ENCODE assay signal across 24 cellular contexts in the genomic region with DNA sequence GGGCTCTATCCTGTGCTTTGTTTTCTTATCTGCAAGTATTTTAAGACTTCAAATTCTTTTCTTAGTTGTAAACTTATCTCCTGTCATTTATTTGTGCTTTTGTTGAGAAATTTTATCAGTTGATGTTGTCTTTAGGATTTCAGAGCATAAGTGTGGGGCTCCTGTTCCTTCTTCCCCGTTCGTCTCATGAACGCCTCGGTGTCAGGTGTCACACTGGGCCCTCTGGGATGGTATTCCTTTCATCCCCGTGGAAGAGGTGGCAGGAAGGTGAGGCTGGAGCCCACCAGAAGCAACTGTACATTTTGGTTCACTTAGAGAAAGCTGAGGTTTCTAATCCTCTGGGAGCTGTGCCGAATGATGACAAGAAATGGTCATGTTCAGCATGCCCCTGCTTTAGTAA. TPM values are rescaled to one million over a fixed set of nuclear protein-coding genes. Genes with fewer than 3 reads are reported as not detected.
DNase-seq lines count a peak whose midpoint lies in the region; ATAC-seq and TF ChIP-seq lines count a peak whose summit lies in the region.
"Had no signal": no experiment of that assay in that cellular context is flagged by ENCODE, and none has a peak within 500 bp of the region (broad histone marks: within the 10 kb centered on the region; RNA-seq: fewer than 3 reads in every experiment).

No MANE protein-coding gene starts in this region.

- no peaks in the 10 kb centered on the region for H3K4me1 Mint-ChIP-seq in CD14-positive monocyte
- H3K4me1 Mint-ChIP-seq: B cell had no signal

- no peak overlapping the region for H3K4me3 ChIP-seq in right cardiac atrium (ENCODE audit: low read length)
- H3K4me3 ChIP-seq: PC-9, SJSA1 had no signal

- no peak overlapping the region for H3K4me3 Mint-ChIP-seq in CD14-positive monocyte
- H3K4me3 Mint-ChIP-seq: B cell; CD4-positive, CD25-positive, alpha-beta regulatory T cell had no signal

- TF ChIP-seq CTCF in CD14-positive monocyte (IDR thresholded peaks at IDR 0.05), result no peak

- 63% methylated on average over 6 of the region's 6 CpGs for WGBS in right cardiac atrium

- H3K9me3 ChIP-seq in right cardiac atrium (ENCODE audit: control insufficient read depth, low read length), result no peaks in the 10 kb centered on the region
- H3K9me3 ChIP-seq: SJSA1 had no signal

- DNase-seq in Right ventricle myocardium superior (peak; percentile 0), right cardiac atrium (no peak), CD14-positive monocyte (ENCODE audit: low spot score) (peak; percentile 22), NCI-H2171 (lab: John Stamatoyannopoulos, UW) (peak; percentile 50), left kidney (ENCODE audit: low read depth, low spot score) (peak; percentile 74), NCI-H1436 treated with DMSO at 0.1 percent for 48 hours (lab: John Stamatoyannopoulos, UW) (no peak), KBM-7 (no peak)
- DNase-seq in activated CD8-positive, alpha-beta memory T cell treated with anti-CD3 and anti-CD28 coated beads, Interleukin-2, amount 50 U/mL, for 48 hours, result no peak
- DNase-seq: CD4-positive, CD25-positive, alpha-beta regulatory T cell; H7; Kasumi-1; NCI-H1092 treated with DMSO at 0.1 percent for 48 hours; NCI-H2029 treated with DMSO at 0.1 percent for 48 hours; NCI-H446 treated with DMSO at 0.1 percent for 48 hours; NCI-H526; PC-9 had no signal

- H3K27ac Mint-ChIP-seq in CD14-positive monocyte, result peak overlapping the region in 1 of 7 donors; percentile 6
- H3K27ac Mint-ChIP-seq: B cell; CD4-positive, CD25-positive, alpha-beta regulatory T cell had no signal

- H3K9me3 Mint-ChIP-seq in CD14-positive monocyte, result peaks cover 0 to 8% (median 0%) of the 10 kb centered on the region in 7 donors
- H3K9me3 Mint-ChIP-seq: CD4-positive, CD25-positive, alpha-beta regulatory T cell had no signal

- no peaks in the 10 kb centered on the region for H3K27me3 ChIP-seq in right cardiac atrium (ENCODE audit: control insufficient read depth, insufficient read depth)
- H3K27me3 ChIP-seq: SJSA1 had no signal

- in situ Hi-C loops in KBM-7 (cut with MboI; ENCODE audit: low pct_unique_long_range_greater_than_20kb, low sequenced_read_pairs), result no loop called here

- ATAC-seq in Right ventricle myocardium superior (ENCODE audit: poor library complexity), result no peak
- ATAC-seq in right cardiac atrium, result no peak
- ATAC-seq: HepG2, Right ventricle myocardium inferior had no signal

- no peaks in the 10 kb centered on the region for H3K4me1 ChIP-seq in right cardiac atrium (ENCODE audit: control insufficient read depth, insufficient read depth, low read length)
- H3K4me1 ChIP-seq: SJSA1 had no signal

- H3K27ac ChIP-seq in right cardiac atrium (ENCODE audit: low read length), result no peak overlapping the region
- H3K27ac ChIP-seq: PC-9, SJSA1 had no signal

- no peaks in the 10 kb centered on the region for H3K27me3 Mint-ChIP-seq in CD14-positive monocyte (ENCODE audit: low read depth in 3 of 3)
- H3K27me3 Mint-ChIP-seq: B cell; CD4-positive, CD25-positive, alpha-beta regulatory T cell had no signal

- peaks cover 75 to 93% of the 10 kb centered on the region in 2 donors for H3K36me3 Mint-ChIP-seq in CD14-positive monocyte

- intact Hi-C loops in Right ventricle myocardium superior (cut with DNase I), result no loop called here
- intact Hi-C loops in right cardiac atrium (cut with DNase I), result no loop called here
- intact Hi-C loops in CD14-positive monocyte (cut with micrococcal nuclease), result no loop called here

RNA-seq across cellular contexts. Expression of a gene that starts 18.0 kb away (rescaled TPM):
- 18.5 TPM for total RNA-seq in Right ventricle myocardium superior
- 10 to 100 TPM; 23.0 to 28.2 (median 26.4) TPM for total RNA-seq in right cardiac atrium
- polyA plus RNA-seq in right cardiac atrium, result 21.5 TPM
- 10 to 100 TPM; 44.1 to 44.8 TPM for polyA plus RNA-seq in CD14-positive monocyte

RNA-seq across cellular contexts. Expression of a gene that starts 22.8 kb away (rescaled TPM):
- 48.5 TPM for total RNA-seq in Right ventricle myocardium superior
- total RNA-seq in right cardiac atrium, result 10 to 100 TPM; 52.7 to 73.5 (median 60.9) TPM
- polyA plus RNA-seq in right cardiac atrium, result 28.7 TPM
- polyA plus RNA-seq in CD14-positive monocyte, result 1 to 10 TPM; 2.2 to 3.9 TPM

RNA-seq across cellular contexts. Expression of a gene that starts 56.1 kb away (rescaled TPM):
- total RNA-seq in Right ventricle myocardium superior (not detected), right cardiac atrium (not detected)
- polyA plus RNA-seq in right cardiac atrium (not detected), CD14-positive monocyte (not detected)
- total RNA-seq: A673; CD4-positive, CD25-positive, alpha-beta regulatory T cell; H7; HepG2; HT1080; M059J; PC-9; Right ventricle myocardium inferior; RPMI7951; SJSA1 had no signal
- polyA plus RNA-seq: CD4-positive, CD25-positive, alpha-beta regulatory T cell had no signal

Comparison
In these comparisons a context has a peak if more than half of its experiments do, and no peak if none do; other contexts are left out.
1. DNase-seq: peak in Right ventricle myocardium superior (single experiment), CD14-positive monocyte (single experiment), NCI-H2171 (single experiment) and left kidney (single experiment); none in right cardiac atrium (0 of 3), NCI-H1436 treated with DMSO at 0.1 percent for 48 hours (single experiment), KBM-7 (single experiment) and activated CD8-positive, alpha-beta memory T cell treated with anti-CD3 and anti-CD28 coated beads, Interleukin-2, amount 50 U/mL, for 48 hours (single experiment).